31 cellular contexts compared by ENCODE assay signal in genomic region chr1:81978945-81979344, GRCh38.
DNase-seq lines count a peak whose midpoint lies in the region; ATAC-seq, FAIRE-seq and TF ChIP-seq lines count a peak whose summit lies in the region.
"Had no signal": no experiment of that assay in that cellular context is flagged by ENCODE, and none has a peak within 500 bp of the region (broad histone marks: within the 10 kb centered on the region; RNA-seq: fewer than 3 reads in every experiment).

No MANE protein-coding gene starts in this region.

- H3K4me1 ChIP-seq in endothelial cell of umbilical vein (ENCODE audit: control insufficient read depth, extremely low read depth, insufficient read depth, low read length): no peaks in the 10 kb centered on the region
- H3K4me1 ChIP-seq in tibial artery: peaks cover 0 to 8% (median 0%) of the 10 kb centered on the region in 4 donors
- H3K4me1 ChIP-seq: SJSA1, tibial nerve had no signal

- H3K9ac ChIP-seq in endothelial cell of umbilical vein (replicated peaks; ENCODE audit: extremely low read depth, insufficient read depth, low read length): no peak overlapping the region

- CTCF ChIA-PET in endothelial cell of umbilical vein (lab: Charles Lee): interaction anchor here (1.1 kb wide), 1 partner anchor 167 kb away, joined by 3 read pairs; no protein-coding TSS in a partner anchor

- H2AFZ ChIP-seq in endothelial cell of umbilical vein (ENCODE audit: low read depth, low read length): no peak overlapping the region

- TF ChIP-seq POLR2A in endothelial cell of umbilical vein (IDR thresholded peaks at IDR 0.05; ENCODE audit: low read depth, low read length): no peak

- H3K36me3 ChIP-seq in endothelial cell of umbilical vein (ENCODE audit: control insufficient read depth in 2 of 2, extremely low read depth in 1 of 2, insufficient read depth in 2 of 2, low read length in 2 of 2) (peaks cover 0 to 2% of the 10 kb centered on the region in 2 experiments), tibial artery (peaks cover 14 to 31% (median 20%) of the 10 kb centered on the region in 3 donors)
- H3K36me3 ChIP-seq: ovary, SJSA1 had no signal

- no peak for FAIRE-seq in endothelial cell of umbilical vein (lab: Jason Lieb, UNC)
- no peak for FAIRE-seq in HTR-8/SVneo (lab: Jason Lieb, UNC)
- FAIRE-seq: GM12878, islet of Langerhans, K562, TTC549 had no signal

- H3K4me3 ChIP-seq in endothelial cell of umbilical vein (replicated peaks in 1 of 3; ENCODE audit: insufficient read depth in 1 of 3, low read depth in 1 of 3, low read length in 3 of 3): no peak overlapping the region
- no peak overlapping the region for H3K4me3 ChIP-seq in tibial artery
- H3K4me3 ChIP-seq: GM12878, K562, left ventricle myocardium inferior, ovary, right atrium auricular region, SJSA1, smooth muscle cell, tibial nerve had no signal

- no peak overlapping the region for H3K4me2 ChIP-seq in endothelial cell of umbilical vein (ENCODE audit: insufficient read depth, low read length)
- H3K4me2 ChIP-seq: smooth muscle cell had no signal

- dilution Hi-C loops in endothelial cell of umbilical vein (cut with MboI; ENCODE audit: extremely low pct_ligation_motif_present, low sequenced_read_pairs): no loop called here

- H3K9me3 ChIP-seq in endothelial cell of umbilical vein (replicated peaks; ENCODE audit: control insufficient read depth, insufficient read depth, low read length) (no peaks in the 10 kb centered on the region), tibial artery (no peaks in the 10 kb centered on the region)
- H3K9me3 ChIP-seq: left ventricle myocardium inferior, ovary, right atrium auricular region, SJSA1, tibial nerve had no signal

- H3K9me1 ChIP-seq in endothelial cell of umbilical vein (replicated peaks; ENCODE audit: control insufficient read depth, extremely low read depth, insufficient read depth, low read length): no peaks in the 10 kb centered on the region

- POLR2A ChIA-PET in endothelial cell of umbilical vein (lab: Charles Lee): no interaction called here

- no peak; the same call in 2 of the 3 replicates for ATAC-seq in SK-N-SH treated with all-trans-retinoic acid at 6 μM for 48 hours
- no peak for ATAC-seq in stimulated activated naive CD8-positive, alpha-beta T cell treated with anti-CD3 and anti-CD28 coated beads, Interleukin-15, Interleukin-2, amounts not matched to agents 100 U/mL and 50 U/mL, for 24 hours
- ATAC-seq: activated CD8-positive, alpha-beta T cell treated with anti-CD3 and anti-CD28 coated beads for 36 hours; GM12878; K562 had no signal

- H3K27ac ChIP-seq in endothelial cell of umbilical vein (ENCODE audit: insufficient read depth, low read depth, low read length): no peak overlapping the region
- H3K27ac ChIP-seq in tibial artery: no peak overlapping the region
- H3K27ac ChIP-seq: left ventricle myocardium inferior, ovary, right atrium auricular region, SJSA1, tibial nerve had no signal

- intact Hi-C loops in endothelial cell of umbilical vein (cut with micrococcal nuclease) (no loop called here), tibial artery (cut with DNase I; ENCODE audit: low total_unique reads) (no loop called here)

- TF ChIP-seq CTCF in endothelial cell of umbilical vein (IDR thresholded peaks at IDR 0.05; ENCODE audit: extremely low read depth in 1 of 2, insufficient read depth in 1 of 2, low read depth in 1 of 2, low read length in 2 of 2) (no peak), tibial artery (IDR thresholded peaks at IDR 0.05) (no peak)

- H3K27me3 ChIP-seq in endothelial cell of umbilical vein (ENCODE audit: control insufficient read depth in 2 of 2, insufficient read depth in 2 of 2, low read length in 2 of 2) (no peaks in the 10 kb centered on the region), tibial artery (no peaks in the 10 kb centered on the region)
- H3K27me3 ChIP-seq: ovary, right atrium auricular region, SJSA1, tibial nerve had no signal

- DNase-seq in ELF-1 (ENCODE audit: low read depth, low spot score) (peak; percentile 33), endothelial cell of umbilical vein (ENCODE audit: low read depth, low spot score) (peak; percentile 22), iris pigment epithelial cell (ENCODE audit: low read depth) (peak; percentile 5), HTR-8/SVneo (ENCODE audit: insufficient read length, low spot score) (no peak), tibial artery (no peak), DMS 273 treated with DMSO at 0.1 percent for 48 hours (lab: John Stamatoyannopoulos, UW) (no peak)
- no peak for DNase-seq in stimulated activated naive CD8-positive, alpha-beta T cell treated with anti-CD3 and anti-CD28 coated beads, Interleukin-15, Interleukin-2, amounts not matched to agents 100 U/mL and 50 U/mL, for 24 hours
- DNase-seq: 8988T; activated CD4-positive, CD25-positive, alpha-beta regulatory T cell treated with anti-CD3 and anti-CD28 coated beads, Interleukin-2, amount 50 U/mL, for 72 hours; activated CD8-positive, alpha-beta T cell treated with anti-CD3 and anti-CD28 coated beads for 36 hours; activated effector memory CD4-positive, alpha-beta T cell treated with anti-CD3 and anti-CD28 coated beads, Interleukin-2, amount 50 U/mL, for 16 hours; activated naive CD8-positive, alpha-beta T cell treated with anti-CD3 and anti-CD28 coated beads, Interleukin-2, amount 10 ng/mL, durations not matched to agents 7 days and 5 days; activated T-cell treated with anti-CD3 and anti-CD28 coated beads for 4 hours; CD4-positive, alpha-beta T cell; GOT3; left ventricle myocardium inferior; naive B cell; NCI-H1105; NCI-H2029; ovary; RPMI8226; stimulated activated CD4-positive, alpha-beta T cell treated with anti-CD3 and anti-CD28 coated beads, Interleukin-2, amount 100 ng/mL, for 24 hours had no signal

- no peaks in the 10 kb centered on the region for H3K79me2 ChIP-seq in endothelial cell of umbilical vein (ENCODE audit: control insufficient read depth, insufficient read depth, low read length)

- BruUV-seq in endothelial cell of umbilical vein (replicated peaks; lab: Mats Ljungman, UMichigan): no TSS peak

- H4K20me1 ChIP-seq in endothelial cell of umbilical vein (replicated peaks; ENCODE audit: control insufficient read depth, extremely low read depth, insufficient read depth, low read length): no peaks in the 10 kb centered on the region

TF ChIP-seq in SK-N-SH treated with all-trans-retinoic acid at 6 μM for 48 hours, 23 proteins besides CTCF, POLR2A, EP300 and RAD21 (continues in another document):
- TF ChIP-seq GLIS3 (CRISPR knock-in tag; IDR thresholded peaks at IDR 0.05) (no peak), ZNF8 (CRISPR knock-in tag; IDR thresholded peaks at IDR 0.05) (0 out of 2 replicates have a peak, but pooled peaks have one; percentile 9), CSRNP3 (CRISPR knock-in tag; IDR thresholded peaks at IDR 0.05) (no peak), ZC3H10 (CRISPR knock-in tag; IDR thresholded peaks at IDR 0.05) (no peak), OSR1 (CRISPR knock-in tag; IDR thresholded peaks at IDR 0.05) (no peak), TCF4 (CRISPR knock-in tag; IDR thresholded peaks at IDR 0.05; ENCODE audit: borderline replicate concordance) (no peak), TOX (CRISPR knock-in tag; IDR thresholded peaks at IDR 0.05; ENCODE audit: borderline replicate concordance) (no peak)

TF ChIP-seq in endothelial cell of umbilical vein, 7 proteins besides CTCF, POLR2A, EP300 and RAD21:
- TF ChIP-seq MYC (IDR thresholded peaks at IDR 0.05; ENCODE audit: low read depth, low read length) (no peak), POLR2AphosphoS5 (IDR thresholded peaks at IDR 0.05; ENCODE audit: insufficient read depth, low read depth, low read length) (no peak), EZH2 (IDR thresholded peaks at IDR 0.05; ENCODE audit: borderline replicate concordance, low read depth, low read length, severe bottlenecking) (no peak), GATA2 (IDR thresholded peaks at IDR 0.05; ENCODE audit: insufficient read depth, insufficient read length, low read depth, low read length) (no peak), MAX (IDR thresholded peaks at IDR 0.05; ENCODE audit: insufficient read depth, insufficient read length) (no peak)

Comparison
In these comparisons a context has a peak if more than half of its experiments do, and no peak if none do; other contexts are left out.
1. DNase-seq: peak in ELF-1 (single experiment), endothelial cell of umbilical vein (single experiment) and iris pigment epithelial cell (single experiment); none in stimulated activated naive CD8-positive, alpha-beta T cell treated with anti-CD3 and anti-CD28 coated beads, Interleukin-15, Interleukin-2, amounts not matched to agents 100 U/mL and 50 U/mL, for 24 hours (single experiment), HTR-8/SVneo (single experiment), tibial artery (0 of 2) and DMS 273 treated with DMSO at 0.1 percent for 48 hours (single experiment).